9 cellular contexts compared by ENCODE assay signal in the genomic region with DNA sequence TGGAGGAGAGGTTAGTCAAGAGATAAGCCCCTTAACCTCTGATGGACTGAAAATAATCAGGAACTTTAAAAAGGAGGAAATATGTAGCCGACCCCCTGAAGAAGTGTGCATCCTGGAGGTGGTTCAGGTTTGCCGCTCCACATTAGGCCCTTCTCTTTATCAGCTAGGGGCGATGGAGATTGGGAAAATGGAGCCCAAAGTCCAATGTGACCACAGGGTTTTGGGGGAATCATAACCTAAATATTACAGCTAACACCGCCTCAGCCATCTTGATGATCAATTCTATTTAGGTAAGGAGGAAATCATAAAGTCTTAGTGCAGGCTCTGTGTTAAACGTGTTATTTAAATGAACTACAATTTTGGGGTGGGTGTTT. TPM values are rescaled to one million over a fixed set of nuclear protein-coding genes. Genes with fewer than 3 reads are reported as not detected.
DNase-seq lines count a peak whose midpoint lies in the region; ATAC-seq and TF ChIP-seq lines count a peak whose summit lies in the region.
"Had no signal": no experiment of that assay in that cellular context is flagged by ENCODE, and none has a peak within 500 bp of the region (broad histone marks: within the 10 kb centered on the region; RNA-seq: fewer than 3 reads in every experiment).

No MANE protein-coding gene starts in this region.

- H3K9me3 ChIP-seq in BE2C (no peaks in the 10 kb centered on the region), Karpas-422 (ENCODE audit: low read length) (no peaks in the 10 kb centered on the region), colonic mucosa (no peaks in the 10 kb centered on the region)

- peak overlapping the region; percentile 89 for H3K4me3 Mint-ChIP-seq in natural killer cell

- peaks cover 56% of the 10 kb centered on the region for H3K79me2 ChIP-seq in Karpas-422 (ENCODE audit: low read length)

- DNase-seq in BE2C (no peak), Karpas-422 (peak; percentile 57), colonic mucosa (no peak), natural killer cell (no peak), amygdala (lab: John Stamatoyannopoulos, UW) (no peak), NCI-H526 treated with DMSO at 0.1 percent for 48 hours (lab: John Stamatoyannopoulos, UW) (no peak), NCI-H2107 treated with DMSO at 0.1 percent for 48 hours (lab: John Stamatoyannopoulos, UW; ENCODE audit: unreplicated experiment) (no peak), cortex of kidney (lab: John Stamatoyannopoulos, UW) (no peak)
- DNase-seq: amniotic stem cell had no signal

- peak overlapping the region; percentile 2 to 83 for H3K27ac Mint-ChIP-seq in natural killer cell

- H3K4me1 ChIP-seq in BE2C = peaks cover 3% of the 10 kb centered on the region; the same call in 1 of the 2 replicates
- H3K4me1 ChIP-seq in Karpas-422 (ENCODE audit: low read length) = peaks cover 47% of the 10 kb centered on the region
- H3K4me1 ChIP-seq in colonic mucosa = no peaks in the 10 kb centered on the region

- H3K36me3 ChIP-seq in BE2C = peaks cover 3% of the 10 kb centered on the region
- peaks cover 29% of the 10 kb centered on the region for H3K36me3 ChIP-seq in Karpas-422 (ENCODE audit: insufficient read depth, low read length)
- H3K36me3 ChIP-seq in colonic mucosa = no peaks in the 10 kb centered on the region

- intact Hi-C loops in colonic mucosa (cut with DNase I) = no loop called here
- intact Hi-C loops in natural killer cell (cut with micrococcal nuclease) = loop anchor here (10.0 kb wide), 1 partner anchor 1495 kb away; the partner anchor contains the start of gene LMBRD1

- no peaks in the 10 kb centered on the region for H3K9me2 ChIP-seq in Karpas-422 (replicated peaks; ENCODE audit: insufficient read depth, low read length)

- peaks cover 14% of the 10 kb centered on the region; the same call in 1 of the 2 replicates for H4K20me1 ChIP-seq in Karpas-422 (ENCODE audit: insufficient read depth, low read depth, low read length)

- H3K27me3 ChIP-seq in BE2C = no peaks in the 10 kb centered on the region
- no peaks in the 10 kb centered on the region for H3K27me3 ChIP-seq in Karpas-422 (ENCODE audit: low read length)
- no peaks in the 10 kb centered on the region for H3K27me3 ChIP-seq in colonic mucosa

- H3K27me3 Mint-ChIP-seq in natural killer cell (ENCODE audit: low read depth in 2 of 2) = no peaks in the 10 kb centered on the region

- no peak overlapping the region for H2AFZ ChIP-seq in Karpas-422 (ENCODE audit: low read length)

- peak overlapping the region; percentile 92 for H3K9ac ChIP-seq in Karpas-422 (ENCODE audit: low read length)
- H3K9ac ChIP-seq in colonic mucosa (ENCODE audit: low read depth in 2 of 2, low read length in 2 of 2) = peak overlapping the region in 1 of 2 donors; percentile 53

- ATAC-seq in natural killer cell = no peak

- H3K4me3 ChIP-seq in BE2C (ENCODE audit: low read depth, low read length) = peak overlapping the region; percentile 80
- H3K4me3 ChIP-seq in Karpas-422 (ENCODE audit: low read length) = peak overlapping the region; percentile 72
- H3K4me3 ChIP-seq in colonic mucosa = peak overlapping the region; percentile 72

- H3K4me1 Mint-ChIP-seq in natural killer cell = peaks cover 42 to 45% of the 10 kb centered on the region in 2 donors

- TF ChIP-seq CTCF in BE2C (IDR thresholded peaks at IDR 0.05; ENCODE audit: low read depth, low read length) (no peak), colonic mucosa (IDR thresholded peaks at IDR 0.05) (no peak), natural killer cell (IDR thresholded peaks at IDR 0.05) (no peak)

- peak overlapping the region; percentile 74 for H3K4me2 ChIP-seq in Karpas-422 (ENCODE audit: low read depth, low read length, poor library complexity, severe bottlenecking)

- H3K9me3 Mint-ChIP-seq in natural killer cell = no peaks in the 10 kb centered on the region

- H3K27ac ChIP-seq in Karpas-422 (ENCODE audit: low read length) (peak overlapping the region; percentile 99), colonic mucosa (no peak overlapping the region)

- H3K36me3 Mint-ChIP-seq in natural killer cell = no peaks in the 10 kb centered on the region

RNA-seq across cellular contexts. Expression of gene OGFRL1, which starts 1.2 kb away (rescaled TPM):
- 4.6 TPM for polyA plus RNA-seq in BE2C (2012; ENCODE audit: insufficient read depth, insufficient read length, low read depth)
- total RNA-seq in Karpas-422 (2014; rRNA removed; shearing (Covaris generic); ENCODE audit: low replicate concordance) = 31.0 and 59.9 TPM in 2 replicates
- total RNA-seq in colonic mucosa = 1 to 10 TPM; 3.2 to 5.3 TPM
- total RNA-seq in natural killer cell = 10 to 100 TPM; 22.9 to 30.7 (median 25.6) TPM
